ENCODE assay signal across 1 cellular context in genomic region chr7:128443817-128444216, GRCh38.
TF ChIP-seq lines count a peak whose summit lies in the region.

No MANE protein-coding gene starts in this region.

TF ChIP-seq in HepG2, 621 proteins besides CTCF, POLR2A, EP300 and RAD21:
- no peak for TF ChIP-seq ZBTB42 (CRISPR knock-in tag; IDR thresholded peaks at IDR 0.05)
- no peak for TF ChIP-seq ZNF652 (CRISPR knock-in tag; IDR thresholded peaks at IDR 0.05; ENCODE audit: borderline replicate concordance, low read depth)
- TF ChIP-seq MBD4 (IDR thresholded peaks at IDR 0.05; ENCODE audit: borderline replicate concordance, low read length), result no peak
- no peak for TF ChIP-seq REPIN1 (CRISPR knock-in tag; IDR thresholded peaks at IDR 0.05; ENCODE audit: borderline replicate concordance, low read depth)
- TF ChIP-seq RNF219 (CRISPR knock-in tag; IDR thresholded peaks at IDR 0.05), result no peak
- TF ChIP-seq ARID2 (CRISPR knock-in tag; IDR thresholded peaks at IDR 0.05; ENCODE audit: borderline replicate concordance), result no peak
- no peak for TF ChIP-seq HNRNPLL (IDR thresholded peaks at IDR 0.05; ENCODE audit: low read depth, low read length, poor library complexity, severe bottlenecking)
- TF ChIP-seq PATZ1 (CRISPR knock-in tag; IDR thresholded peaks at IDR 0.05), result no peak
- TF ChIP-seq ZFP90 (CRISPR knock-in tag; IDR thresholded peaks at IDR 0.05; ENCODE audit: borderline replicate concordance), result no peak
- TF ChIP-seq TFE3 (CRISPR knock-in tag; IDR thresholded peaks at IDR 0.05), result no peak
- no peak for TF ChIP-seq NCOA1 (CRISPR knock-in tag; IDR thresholded peaks at IDR 0.05)
TF ChIP-seq in HepG2: peak in this region for 0.
